Comparison of ENCODE assay signal across 20 cellular contexts in genomic region chr5:90930062-90930461, GRCh38.
DNase-seq lines count a peak whose midpoint lies in the region; ATAC-seq, FAIRE-seq and TF ChIP-seq lines count a peak whose summit lies in the region.
"Had no signal": no experiment of that assay in that cellular context is flagged by ENCODE, and none has a peak within 500 bp of the region (broad histone marks: within the 10 kb centered on the region; RNA-seq: fewer than 3 reads in every experiment).

No MANE protein-coding gene starts in this region.

- no peak overlapping the region for H4K8ac ChIP-seq in trophoblast cell (ENCODE audit: low read depth, low read length)

- TF ChIP-seq RAD21 in liver (IDR thresholded peaks at IDR 0.05) (peak in 1 of 2 donors; percentile 39), HepG2 (CRISPR knock-in tag; IDR thresholded peaks at IDR 0.05) (no peak)

- H3K27ac ChIP-seq in liver (ENCODE audit: low read depth in 1 of 2, low read length in 2 of 2) (peak overlapping the region; percentile 86 to 90), HepG2 (ENCODE audit: extremely low read length, insufficient read depth, low read length) (no peak overlapping the region), right lobe of liver (peak overlapping the region; percentile 52 to 62 (median 59)), gastroesophageal sphincter (no peak overlapping the region), trophoblast cell (ENCODE audit: low read depth, low read length) (no peak overlapping the region)
- H3K27ac ChIP-seq: Peyer's patch had no signal

- H3K4me3 Mint-ChIP-seq in brain, result peak overlapping the region in 3 of 5 experiments; percentile 39 to 96 (median 88)
- no peak overlapping the region for H3K4me3 Mint-ChIP-seq in Caco-2 (ENCODE audit: unreplicated experiment)
- H3K4me3 Mint-ChIP-seq: CD14-positive monocyte, IgD-negative memory B cell had no signal

- H3K4me2 ChIP-seq in HepG2 (ENCODE audit: low read depth, low read length), result no peak overlapping the region
- H3K4me2 ChIP-seq in trophoblast cell (ENCODE audit: low read length), result no peak overlapping the region

- no peak overlapping the region for H2AFZ ChIP-seq in HepG2 (ENCODE audit: low read length)
- no peak overlapping the region for H2AFZ ChIP-seq in trophoblast cell (ENCODE audit: insufficient read depth, low read length, poor library complexity)

- H3K4me3 ChIP-seq in liver (ENCODE audit: low read depth in 1 of 3, low read length in 3 of 3) (no peak overlapping the region), HepG2 (replicated peaks in 1 of 3; ENCODE audit: insufficient read depth in 1 of 3, low read depth in 2 of 3, low read length in 3 of 3) (no peak overlapping the region), right lobe of liver (no peak overlapping the region), gastroesophageal sphincter (no peak overlapping the region), trophoblast cell (ENCODE audit: low read depth, low read length) (no peak overlapping the region), Caco-2 (ENCODE audit: low read depth, low read length) (no peak overlapping the region)
- H3K4me3 ChIP-seq: GM12878, MG63, Peyer's patch had no signal

- no peak for TF ChIP-seq POLR2A in HepG2 (IDR thresholded peaks at IDR 0.05; ENCODE audit: insufficient read depth in 1 of 2, low read depth in 2 of 2, low read length in 2 of 2)
- TF ChIP-seq POLR2A in right lobe of liver (IDR thresholded peaks at IDR 0.05), result no peak
- TF ChIP-seq POLR2A in gastroesophageal sphincter (IDR thresholded peaks at IDR 0.05), result no peak

- H2AK5ac ChIP-seq in trophoblast cell (ENCODE audit: low read length), result no peak overlapping the region

- H3K9me3 Mint-ChIP-seq in brain, result peaks cover 3 to 13% (median 6%) of the 10 kb centered on the region in 5 experiments
- no peaks in the 10 kb centered on the region for H3K9me3 Mint-ChIP-seq in Caco-2 (ENCODE audit: unreplicated experiment)

- no peak overlapping the region for H3K23ac ChIP-seq in trophoblast cell (ENCODE audit: low read length)

- H4K12ac ChIP-seq in trophoblast cell (ENCODE audit: low read depth, low read length), result no peak overlapping the region

- H3K27ac Mint-ChIP-seq in brain (peak overlapping the region in 1 of 5 experiments; percentile 81), Caco-2 (ENCODE audit: unreplicated experiment) (no peak overlapping the region)
- H3K27ac Mint-ChIP-seq: IgD-negative memory B cell had no signal

- H3K4me1 ChIP-seq in liver (ENCODE audit: control insufficient read depth in 4 of 4, insufficient read depth in 4 of 4, low read length in 3 of 4), result peaks cover 0 to 19% (median 10%) of the 10 kb centered on the region in 4 donors
- peaks cover 45% of the 10 kb centered on the region for H3K4me1 ChIP-seq in HepG2 (ENCODE audit: insufficient read depth, low read length)
- H3K4me1 ChIP-seq in right lobe of liver, result peaks cover 0 to 15% (median 1%) of the 10 kb centered on the region in 4 donors
- H3K4me1 ChIP-seq in gastroesophageal sphincter, result peaks cover 0 to 18% (median 2%) of the 10 kb centered on the region in 3 donors
- H3K4me1 ChIP-seq in trophoblast cell (ENCODE audit: control insufficient read depth in 1 of 2, insufficient read depth in 2 of 2, low read length in 2 of 2), result no peaks in the 10 kb centered on the region
- H3K4me1 ChIP-seq in Caco-2, result peaks cover 32% of the 10 kb centered on the region

- no peak for DNase-seq in HepG2 (ENCODE audit: low spot score)
- DNase-seq in right lobe of liver, result no peak
- DNase-seq in trophoblast cell, result no peak
- no peak for DNase-seq in Caco-2
- DNase-seq in NCI-H2196 treated with DMSO at 0.1 percent for 48 hours (lab: John Stamatoyannopoulos, UW; ENCODE audit: unreplicated experiment), result no peak
- DNase-seq: 8988T, DMS 273 treated with DMSO at 0.1 percent for 48 hours, Karpas-422, MG63, NCI-H1048, NCI-H1930, NCI-H345, NCI-H524 treated with DMSO at 0.1 percent for 48 hours, Peyer's patch had no signal

- H3K27me3 Mint-ChIP-seq in brain (no peaks in the 10 kb centered on the region), Caco-2 (ENCODE audit: insufficient read depth, unreplicated experiment) (no peaks in the 10 kb centered on the region)

- H3K36me3 Mint-ChIP-seq in brain (peaks cover 6% of the 10 kb centered on the region), Caco-2 (ENCODE audit: insufficient read depth, unreplicated experiment) (no peaks in the 10 kb centered on the region)
- H3K36me3 Mint-ChIP-seq: CD14-positive monocyte, IgD-negative memory B cell had no signal

- H2BK120ac ChIP-seq in trophoblast cell (ENCODE audit: insufficient read depth, low read length, poor library complexity), result no peak overlapping the region

- H3K9ac ChIP-seq in liver (ENCODE audit: low read depth in 1 of 2, low read length in 2 of 2), result peak overlapping the region; percentile 45 to 54
- no peak overlapping the region for H3K9ac ChIP-seq in HepG2 (ENCODE audit: insufficient read depth, low read depth, low read length)
- no peak overlapping the region for H3K9ac ChIP-seq in trophoblast cell (ENCODE audit: low read length)

- no peak overlapping the region for H4K91ac ChIP-seq in trophoblast cell (ENCODE audit: low read depth, low read length)

- H3K79me1 ChIP-seq in trophoblast cell (ENCODE audit: low read length), result no peaks in the 10 kb centered on the region

- no peak overlapping the region for H2BK5ac ChIP-seq in trophoblast cell (ENCODE audit: low read depth, low read length, poor library complexity)

- in situ Hi-C loops in HepG2 (cut with HindIII; ENCODE audit: extremely low pct_ligation_motif_present, low pct_unique_long_range_greater_than_20kb), result loop anchor here (10.0 kb wide), 2 partner anchors 165 to 455 kb away; partner anchors contain the start of gene ARRDC3

- intact Hi-C loops in HepG2 (cut with micrococcal nuclease; ENCODE audit: unreplicated experiment), result no loop called here
- intact Hi-C loops in right lobe of liver (cut with DNase I), result loop anchor here in 1 of 2 donors (10.0 kb wide), 1 partner anchor 165 kb away; no protein-coding TSS in a partner anchor
- intact Hi-C loops in Caco-2 (cut with micrococcal nuclease; ENCODE audit: unreplicated experiment), result no loop called here

- CTCF ChIA-PET in HepG2 (lab: Yijun Ruan, JAX; ENCODE audit: low intra/inter-chr PET ratio, low total read pairs) (no interaction called here), Caco-2 (lab: Charles Lee) (no interaction called here)

- no peaks in the 10 kb centered on the region for H3K79me2 ChIP-seq in HepG2 (ENCODE audit: insufficient read depth, low read length)
- H3K79me2 ChIP-seq in trophoblast cell (ENCODE audit: control insufficient read depth, insufficient read depth, low read length, poor library complexity), result no peaks in the 10 kb centered on the region

- H3K18ac ChIP-seq in trophoblast cell (ENCODE audit: low read length), result no peak overlapping the region

- FAIRE-seq in HepG2 (lab: Jason Lieb, UNC), result no peak
- FAIRE-seq: GM12878 had no signal

- no peak overlapping the region for H2BK12ac ChIP-seq in trophoblast cell (ENCODE audit: low read length)

- ATAC-seq in HepG2 (no peak), right lobe of liver (peak; percentile 49 to 70 (median 57)), gastroesophageal sphincter (no peak)
- ATAC-seq: GM12878 had no signal

- BruUV-seq in HepG2 (replicated peaks; lab: Mats Ljungman, UMichigan) (no TSS peak), Caco-2 (replicated peaks; lab: Mats Ljungman, UMichigan) (no TSS peak)

- POLR2A ChIA-PET in HepG2 (lab: Yijun Ruan, JAX) (no interaction called here), Caco-2 (lab: Charles Lee) (no interaction called here)

- no peaks in the 10 kb centered on the region for H3K36me3 ChIP-seq in liver (ENCODE audit: control insufficient read depth in 4 of 4, insufficient read depth in 3 of 4, low read depth in 1 of 4, low read length in 3 of 4)
- H3K36me3 ChIP-seq in HepG2 (replicated peaks in 1 of 2; ENCODE audit: control insufficient read depth in 1 of 2, insufficient read depth in 2 of 2, low read length in 2 of 2), result no peaks in the 10 kb centered on the region
- no peaks in the 10 kb centered on the region for H3K36me3 ChIP-seq in right lobe of liver
- H3K36me3 ChIP-seq in gastroesophageal sphincter, result no peaks in the 10 kb centered on the region
- H3K36me3 ChIP-seq in trophoblast cell (ENCODE audit: control insufficient read depth in 1 of 2, insufficient read depth in 2 of 2, low read length in 2 of 2), result no peaks in the 10 kb centered on the region
- no peaks in the 10 kb centered on the region for H3K36me3 ChIP-seq in Caco-2 (ENCODE audit: control insufficient read depth, insufficient read depth, low read length)
- H3K36me3 ChIP-seq: MG63, Peyer's patch had no signal

- H3K9me3 ChIP-seq in liver (ENCODE audit: control insufficient read depth in 4 of 4, low read length in 3 of 4) (no peaks in the 10 kb centered on the region), HepG2 (ENCODE audit: low read length) (0 out of 2 replicates have a peak, but pooled peaks cover 4% of the 10 kb centered on the region), right lobe of liver (no peaks in the 10 kb centered on the region), gastroesophageal sphincter (no peaks in the 10 kb centered on the region), trophoblast cell (ENCODE audit: insufficient read depth, low read depth, low read length) (no peaks in the 10 kb centered on the region), Caco-2 (no peaks in the 10 kb centered on the region)
- H3K9me3 ChIP-seq: MG63, Peyer's patch had no signal

- no peak overlapping the region for H3K4ac ChIP-seq in trophoblast cell (ENCODE audit: low read depth, low read length)

- WGBS in liver, result 28% methylated on average over 5 of the region's 5 CpGs
- WGBS in HepG2 (ENCODE audit: low lambda C conversion rate), result 71% methylated on average over 5 of the region's 5 CpGs
- 24% methylated on average over 5 of the region's 5 CpGs for WGBS in right lobe of liver (ENCODE audit: insufficient coverage, low coverage, low lambda C conversion rate, missing lambda C conversion rate)
- WGBS in gastroesophageal sphincter (ENCODE audit: low coverage in 1 of 2), 2 donors, result 76 to 83% methylated on average over 5 of the region's 5 CpGs
- no CpG with 5 or more reads among the region's 5 CpGs for WGBS in trophoblast cell (ENCODE audit: extremely low coverage, insufficient coverage, insufficient read length)

- TF ChIP-seq EP300 in HepG2 (IDR thresholded peaks at IDR 0.05; ENCODE audit: low read depth in 2 of 2, low read length in 2 of 2), result no peak
- no peak for TF ChIP-seq EP300 in HepG2 (CRISPR knock-in tag; IDR thresholded peaks at IDR 0.05; ENCODE audit: borderline replicate concordance)
- TF ChIP-seq EP300 in gastroesophageal sphincter (IDR thresholded peaks at IDR 0.05), result no peak

- no peak overlapping the region for H3K14ac ChIP-seq in trophoblast cell (ENCODE audit: low read length)

- H3K4me1 Mint-ChIP-seq in brain (peaks cover 55% of the 10 kb centered on the region), Caco-2 (ENCODE audit: low read depth, unreplicated experiment) (peaks cover 28% of the 10 kb centered on the region)
- H3K4me1 Mint-ChIP-seq: IgD-negative memory B cell had no signal

- TF ChIP-seq CTCF in liver (IDR thresholded peaks at IDR 0.05; ENCODE audit: low read depth, low read length, missing input control) (no peak), HepG2 (CRISPR knock-in tag; IDR thresholded peaks at IDR 0.05) (no peak), brain (conservative IDR thresholded peaks at IDR 0.05) (no peak), right lobe of liver (IDR thresholded peaks at IDR 0.05) (no peak), gastroesophageal sphincter (IDR thresholded peaks at IDR 0.05) (no peak), Caco-2 (IDR thresholded peaks at IDR 0.05; ENCODE audit: insufficient read depth in 1 of 2, low read depth in 1 of 2, low read length in 1 of 2, severe bottlenecking in 1 of 2, unreplicated experiment in 1 of 2) (no peak)

- H3K27me3 ChIP-seq in liver (ENCODE audit: control insufficient read depth in 4 of 4, insufficient read depth in 4 of 4, low read length in 3 of 4), result no peaks in the 10 kb centered on the region
- H3K27me3 ChIP-seq in HepG2 (ENCODE audit: control insufficient read depth in 1 of 2, insufficient read depth in 2 of 2, low read length in 2 of 2), result no peaks in the 10 kb centered on the region
- H3K27me3 ChIP-seq in right lobe of liver, result no peaks in the 10 kb centered on the region
- H3K27me3 ChIP-seq in gastroesophageal sphincter, result no peaks in the 10 kb centered on the region
- no peaks in the 10 kb centered on the region for H3K27me3 ChIP-seq in trophoblast cell (ENCODE audit: insufficient read depth, low read length)
- no peaks in the 10 kb centered on the region for H3K27me3 ChIP-seq in Caco-2 (replicated peaks; ENCODE audit: control insufficient read depth, insufficient read depth, low read length)
- H3K27me3 ChIP-seq: MG63, Peyer's patch had no signal

- H4K20me1 ChIP-seq in HepG2 (ENCODE audit: insufficient read depth, low read length), result no peaks in the 10 kb centered on the region

Comparison
In these comparisons a context has a peak if more than half of its experiments do, and no peak if none do; other contexts are left out.
1. H3K27ac ChIP-seq: peak in liver (2 of 2) and right lobe of liver (3 of 3); none in HepG2 (single experiment), gastroesophageal sphincter (0 of 4) and trophoblast cell (single experiment).
2. H3K9ac ChIP-seq: peak in liver (2 of 2); none in HepG2 (single experiment) and trophoblast cell (single experiment).
3. ATAC-seq: peak in right lobe of liver (4 of 4); none in HepG2 (single experiment) and gastroesophageal sphincter (single experiment).